Comparison of ENCODE assay signal across 16 cellular contexts in genomic region chr2:238597638-238598528, GRCh38.
DNase-seq lines count a peak whose midpoint lies in the region; ATAC-seq and TF ChIP-seq lines count a peak whose summit lies in the region.
"Had no signal": no experiment of that assay in that cellular context is flagged by ENCODE, and none has a peak within 500 bp of the region (broad histone marks: within the 10 kb centered on the region; RNA-seq: fewer than 3 reads in every experiment).

No MANE protein-coding gene starts in this region.

- no peak overlapping the region for H2AFZ ChIP-seq in fibroblast of lung (ENCODE audit: low read length)

- no peak for TF ChIP-seq CTCF in RWPE2 (IDR thresholded peaks at IDR 0.05; ENCODE audit: poor library complexity, severe bottlenecking)
- no peak for TF ChIP-seq CTCF in fibroblast of lung (conservative IDR thresholded peaks at IDR 0.05 in 1 of 2, IDR thresholded peaks at IDR 0.05 in 1 of 2; ENCODE audit: low read depth in 1 of 2, low read length in 2 of 2)
- TF ChIP-seq CTCF in gastrocnemius medialis (IDR thresholded peaks at IDR 0.05 in 4 of 5, conservative IDR thresholded peaks at IDR 0.05 in 1 of 5), result no peak
- no peak for TF ChIP-seq CTCF in CD4-positive, alpha-beta T cell (IDR thresholded peaks at IDR 0.05)

- no peak overlapping the region for H3K4me2 ChIP-seq in fibroblast of lung (ENCODE audit: extremely low read depth, insufficient read depth, low read length)
- H3K4me2 ChIP-seq: GM23338 had no signal

- in situ Hi-C loops in gastrocnemius medialis (cut with MboI; ENCODE audit: low sequenced_read_pairs in 4 of 4), result no loop called here

- H3K4me3 ChIP-seq in RWPE2 (ENCODE audit: severe bottlenecking) (no peak overlapping the region), fibroblast of lung (replicated peaks in 1 of 4; ENCODE audit: control extremely low read depth in 1 of 4, insufficient read depth in 1 of 4, low read depth in 3 of 4, low read length in 4 of 4) (no peak overlapping the region), gastrocnemius medialis (no peak overlapping the region)
- H3K4me3 ChIP-seq: GM23338 had no signal

- DNase-seq in AG20443 (ENCODE audit: low spot score) (peak; percentile 8), RWPE2 (ENCODE audit: low spot score) (no peak), fibroblast of lung (ENCODE audit: low read depth in 2 of 2) (no peak), gastrocnemius medialis (no peak), DMS 273 treated with DMSO at 0.1 percent for 48 hours (lab: John Stamatoyannopoulos, UW) (no peak), NCI-H2107 (lab: John Stamatoyannopoulos, UW) (no peak)
- DNase-seq in effector memory CD8-positive, alpha-beta T cell, result no peak
- no peak for DNase-seq in CD4-positive, alpha-beta T cell
- DNase-seq: activated naive CD4-positive, alpha-beta T cell treated with anti-CD3 and anti-CD28 coated beads, Interleukin-2, amount 10 ng/mL, durations not matched to agents 7 days and 5 days; immature natural killer cell; KG1; naive thymus-derived CD4-positive, alpha-beta T cell; NCI-H1694; NCI-H748 treated with DMSO at 0.1 percent for 48 hours; SHP77 had no signal

- H3K9me3 ChIP-seq in RWPE2 (ENCODE audit: severe bottlenecking) (no peaks in the 10 kb centered on the region), fibroblast of lung (ENCODE audit: control insufficient read depth, insufficient read depth, low read depth, low read length) (no peaks in the 10 kb centered on the region), gastrocnemius medialis (no peaks in the 10 kb centered on the region)
- H3K9me3 ChIP-seq in CD4-positive, alpha-beta T cell (ENCODE audit: control insufficient read depth, low read length), result peaks cover 2% of the 10 kb centered on the region

- H3K4me1 ChIP-seq in RWPE2 (ENCODE audit: insufficient read depth, poor library complexity, severe bottlenecking), result peaks cover 23% of the 10 kb centered on the region
- H3K4me1 ChIP-seq in fibroblast of lung (ENCODE audit: control insufficient read depth, extremely low read depth, insufficient read depth, low read length), result peaks cover 20% of the 10 kb centered on the region
- H3K4me1 ChIP-seq in gastrocnemius medialis, result peaks cover 23 to 44% of the 10 kb centered on the region in 2 donors

- no peaks in the 10 kb centered on the region for H3K9me3 Mint-ChIP-seq in effector memory CD8-positive, alpha-beta T cell
- H3K9me3 Mint-ChIP-seq in CD4-positive, alpha-beta T cell, result no peaks in the 10 kb centered on the region
- H3K9me3 Mint-ChIP-seq: activated naive CD4-positive, alpha-beta T cell treated with anti-CD3 and anti-CD28 coated beads, Interleukin-2, amount 10 ng/mL, durations not matched to agents 7 days and 5 days had no signal

- no peaks in the 10 kb centered on the region for H3K36me3 ChIP-seq in RWPE2 (ENCODE audit: low read depth)
- H3K36me3 ChIP-seq in fibroblast of lung (ENCODE audit: control insufficient read depth, insufficient read depth, low read length), result no peaks in the 10 kb centered on the region
- H3K36me3 ChIP-seq in gastrocnemius medialis, result no peaks in the 10 kb centered on the region

- H3K27ac ChIP-seq in RWPE2 (ENCODE audit: poor library complexity, severe bottlenecking) (peak overlapping the region; percentile 53), fibroblast of lung (ENCODE audit: insufficient read depth, low read length) (peak overlapping the region; percentile 54), gastrocnemius medialis (peak overlapping the region; percentile 67 to 86 (median 76))
- no peak overlapping the region for H3K27ac ChIP-seq in CD4-positive, alpha-beta T cell (ENCODE audit: low read depth, low read length)

- peaks cover 41 to 53% of the 10 kb centered on the region in 2 donors for H3K27me3 Mint-ChIP-seq in effector memory CD8-positive, alpha-beta T cell
- peaks cover 14% of the 10 kb centered on the region for H3K27me3 Mint-ChIP-seq in CD4-positive, alpha-beta T cell

- H3K27me3 ChIP-seq in RWPE2 (ENCODE audit: insufficient read depth, poor library complexity, severe bottlenecking), result no peaks in the 10 kb centered on the region
- no peaks in the 10 kb centered on the region for H3K27me3 ChIP-seq in fibroblast of lung (ENCODE audit: control insufficient read depth, insufficient read depth, low read length)
- no peaks in the 10 kb centered on the region for H3K27me3 ChIP-seq in gastrocnemius medialis
- H3K27me3 ChIP-seq in CD4-positive, alpha-beta T cell (ENCODE audit: control insufficient read depth, insufficient read depth, low read length), result peaks cover 10% of the 10 kb centered on the region

- CTCF ChIA-PET in CD4-positive, alpha-beta T cell (lab: Charles Lee), result no interaction called here

- ATAC-seq in RWPE2 (ENCODE audit: low read depth), result no peak
- ATAC-seq in gastrocnemius medialis, result no peak
- no peak for ATAC-seq in effector memory CD8-positive, alpha-beta T cell (replicated peaks)
- ATAC-seq in CD4-positive, alpha-beta T cell (ENCODE audit: poor library complexity), result no peak
- ATAC-seq: GM23338; naive thymus-derived CD4-positive, alpha-beta T cell had no signal

- H3K4me1 Mint-ChIP-seq in effector memory CD8-positive, alpha-beta T cell (ENCODE audit: low read depth in 2 of 2), result peaks cover 0 to 2% of the 10 kb centered on the region in 2 donors
- peaks cover 7% of the 10 kb centered on the region for H3K4me1 Mint-ChIP-seq in CD4-positive, alpha-beta T cell (ENCODE audit: low read depth)
- H3K4me1 Mint-ChIP-seq: activated naive CD4-positive, alpha-beta T cell treated with anti-CD3 and anti-CD28 coated beads, Interleukin-2, amount 10 ng/mL, durations not matched to agents 7 days and 5 days; GM23338 had no signal

- no peaks in the 10 kb centered on the region for H3K79me2 ChIP-seq in fibroblast of lung (ENCODE audit: control insufficient read depth, insufficient read depth, low read length)

- no peak for TF ChIP-seq POLR2A in gastrocnemius medialis (IDR thresholded peaks at IDR 0.05)

- intact Hi-C loops in gastrocnemius medialis (cut with DNase I; ENCODE audit: low total_unique reads), result loop anchor here (5.0 kb wide), 1 partner anchor 206 kb away; no protein-coding TSS in a partner anchor
- intact Hi-C loops in CD4-positive, alpha-beta T cell (cut with DNase I, micrococcal nuclease), result no loop called here

- no peak overlapping the region for H3K27ac Mint-ChIP-seq in effector memory CD8-positive, alpha-beta T cell
- H3K27ac Mint-ChIP-seq in CD4-positive, alpha-beta T cell, result no peak overlapping the region
- H3K27ac Mint-ChIP-seq: activated naive CD4-positive, alpha-beta T cell treated with anti-CD3 and anti-CD28 coated beads, Interleukin-2, amount 10 ng/mL, durations not matched to agents 7 days and 5 days; GM23338 had no signal

- H3K4me3 Mint-ChIP-seq in effector memory CD8-positive, alpha-beta T cell, result no peak overlapping the region
- no peak overlapping the region for H3K4me3 Mint-ChIP-seq in CD4-positive, alpha-beta T cell
- H3K4me3 Mint-ChIP-seq: activated naive CD4-positive, alpha-beta T cell treated with anti-CD3 and anti-CD28 coated beads, Interleukin-2, amount 10 ng/mL, durations not matched to agents 7 days and 5 days; GM23338 had no signal

- H3K36me3 Mint-ChIP-seq in effector memory CD8-positive, alpha-beta T cell (ENCODE audit: insufficient read depth), result no peaks in the 10 kb centered on the region
- no peaks in the 10 kb centered on the region for H3K36me3 Mint-ChIP-seq in CD4-positive, alpha-beta T cell (ENCODE audit: low read depth)
- H3K36me3 Mint-ChIP-seq: activated naive CD4-positive, alpha-beta T cell treated with anti-CD3 and anti-CD28 coated beads, Interleukin-2, amount 10 ng/mL, durations not matched to agents 7 days and 5 days; immature natural killer cell; naive thymus-derived CD4-positive, alpha-beta T cell had no signal

- POLR2A ChIA-PET in CD4-positive, alpha-beta T cell (lab: Charles Lee), result no interaction called here

- no peaks in the 10 kb centered on the region for H4K20me1 ChIP-seq in fibroblast of lung (ENCODE audit: control insufficient read depth, extremely low read depth, insufficient read depth, low read length)

- H3K9ac ChIP-seq in fibroblast of lung (ENCODE audit: insufficient read depth, low read length), result no peak overlapping the region
